Comparison of ENCODE assay signal across 16 cellular contexts in the genomic region with DNA sequence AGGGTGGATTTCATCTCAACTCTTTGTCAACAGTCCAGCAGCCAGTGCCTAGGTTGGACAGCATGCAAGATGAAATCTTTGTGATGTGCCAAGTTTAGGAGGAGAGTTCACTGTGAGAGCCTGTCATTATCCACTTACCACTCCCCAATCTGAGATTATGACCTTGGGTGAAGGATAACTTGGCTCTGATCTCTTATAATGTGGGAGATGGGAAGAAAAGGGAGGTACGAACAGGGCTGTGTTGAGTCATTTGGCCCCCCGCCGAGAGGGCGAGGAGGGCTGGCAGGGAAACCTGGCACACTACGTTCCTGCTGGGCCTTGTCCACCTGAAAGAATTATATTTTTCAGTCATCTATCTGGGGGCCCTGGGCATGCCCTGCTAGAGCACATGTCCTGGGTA. TPM values are rescaled to one million over a fixed set of nuclear protein-coding genes. Genes with fewer than 3 reads are reported as not detected.
DNase-seq lines count a peak whose midpoint lies in the region.
"Had no signal": no experiment of that assay in that cellular context is flagged by ENCODE, and none has a peak within 500 bp of the region (broad histone marks: within the 10 kb centered on the region; RNA-seq: fewer than 3 reads in every experiment).

No MANE protein-coding gene starts in this region.

- H3K23ac ChIP-seq in mesendoderm (ENCODE audit: low read length): no peak overlapping the region

- H2AFZ ChIP-seq in ACC112 (ENCODE audit: low read length, unreplicated experiment): no peak overlapping the region

- H4K8ac ChIP-seq in mesendoderm (ENCODE audit: low read depth, low read length): no peak overlapping the region

- H3K79me1 ChIP-seq in mesendoderm (ENCODE audit: low read length): no peaks in the 10 kb centered on the region

- H2BK5ac ChIP-seq in mesendoderm (ENCODE audit: low read length): no peak overlapping the region

- DNase-seq in NCI-H446 treated with DMSO at 0.1 percent for 48 hours (lab: John Stamatoyannopoulos, UW) (peak; percentile 86), fibroblast of gingiva (ENCODE audit: low read depth) (peak; percentile 5), mesendoderm (peak; percentile 16), mesenteric fat pad (ENCODE audit: low spot score) (no peak), T1000 (lab: John Stamatoyannopoulos, UW) (no peak), DMS153 (lab: John Stamatoyannopoulos, UW) (no peak)
- DNase-seq in activated effector memory CD4-positive, alpha-beta T cell treated with anti-CD3 and anti-CD28 coated beads, Interleukin-2, amount 50 U/mL, for 16 hours: no peak
- DNase-seq: activated T-cell treated with anti-CD3 and anti-CD28 coated beads, Interleukin-2, amount 50 U/mL, for 1 hour; DMS79 treated with DMSO at 0.1 percent for 48 hours; erythroblast; immature natural killer cell; NCI-H510A treated with DMSO at 0.1 percent for 48 hours; nephron progenitor cell had no signal

- H4K5ac ChIP-seq in mesendoderm (ENCODE audit: low read length): no peak overlapping the region

- H3K56ac ChIP-seq in mesendoderm (ENCODE audit: low read length): no peak overlapping the region

- H3K79me2 ChIP-seq in ACC112 (ENCODE audit: control insufficient read depth, insufficient read depth, low read length, unreplicated experiment) (peaks cover 26% of the 10 kb centered on the region), mesendoderm (ENCODE audit: control insufficient read depth, insufficient read depth, low read length) (no peaks in the 10 kb centered on the region)

- H3K4ac ChIP-seq in mesendoderm (ENCODE audit: low read depth, low read length): no peak overlapping the region

- peak overlapping the region; percentile 98 for H3K27ac ChIP-seq in ACC112 (ENCODE audit: low read depth, low read length)
- H3K27ac ChIP-seq in mesendoderm (ENCODE audit: low read depth, low read length): no peak overlapping the region
- H3K27ac ChIP-seq: VCaP had no signal

- H3K4me3 ChIP-seq in ACC112 (ENCODE audit: low read depth, low read length): no peak overlapping the region
- H3K4me3 ChIP-seq in mesendoderm (ENCODE audit: low read length): no peak overlapping the region
- H3K4me3 ChIP-seq: smooth muscle cell had no signal

- peaks cover 19% of the 10 kb centered on the region for H3K36me3 ChIP-seq in ACC112 (ENCODE audit: insufficient read depth, low read length)
- no peaks in the 10 kb centered on the region for H3K36me3 ChIP-seq in mesendoderm (ENCODE audit: control insufficient read depth, insufficient read depth, low read length)

- H3K9ac ChIP-seq in mesendoderm (ENCODE audit: low read length): no peak overlapping the region

- H3K27me3 ChIP-seq in ACC112 (ENCODE audit: insufficient read depth, low read length) (no peaks in the 10 kb centered on the region), mesendoderm (ENCODE audit: insufficient read depth, low read length, poor library complexity) (no peaks in the 10 kb centered on the region)

- H3K18ac ChIP-seq in mesendoderm (ENCODE audit: low read length): no peak overlapping the region

- no peak overlapping the region for H3K4me2 ChIP-seq in mesendoderm (ENCODE audit: low read length)
- H3K4me2 ChIP-seq: smooth muscle cell had no signal

- H2AK5ac ChIP-seq in mesendoderm (ENCODE audit: low read length): no peak overlapping the region

- H2BK120ac ChIP-seq in mesendoderm (ENCODE audit: low read depth, low read length): no peak overlapping the region

- H2BK15ac ChIP-seq in mesendoderm (replicated peaks; ENCODE audit: low read depth): no peak overlapping the region

- whole genome bisulfite sequencing in mesendoderm (ENCODE audit: extremely low coverage, insufficient coverage, low lambda C conversion rate): no CpG with 5 or more reads among the region's 5 CpGs

- H3K4me1 ChIP-seq in ACC112 (ENCODE audit: control insufficient read depth, insufficient read depth, low read length, unreplicated experiment): peaks cover 92% of the 10 kb centered on the region
- H3K4me1 ChIP-seq in mesendoderm (ENCODE audit: control insufficient read depth, low read depth, low read length): peaks cover 5% of the 10 kb centered on the region

RNA-seq across cellular contexts. Expression of gene LAMA4, which starts 35.8 kb away (rescaled TPM):
- 3.3 TPM for polyA plus RNA-seq in mesendoderm (2013, experiment 1 of 2)
- polyA plus RNA-seq in mesendoderm (2013, experiment 2 of 2): 1.6 TPM
- 418 TPM for total RNA-seq in mesenteric fat pad
- polyA plus RNA-seq: immature natural killer cell had no signal

Comparison
In these comparisons a context has a peak if more than half of its experiments do, and no peak if none do; other contexts are left out.
1. DNase-seq: peak in NCI-H446 treated with DMSO at 0.1 percent for 48 hours (single experiment), fibroblast of gingiva (single experiment) and mesendoderm (single experiment); none in mesenteric fat pad (single experiment), activated effector memory CD4-positive, alpha-beta T cell treated with anti-CD3 and anti-CD28 coated beads, Interleukin-2, amount 50 U/mL, for 16 hours (single experiment), T1000 (single experiment) and DMS153 (single experiment).